Comparison of ENCODE assay signal across 22 cellular contexts in genomic region chr12:65895031-65895430, GRCh38.
DNase-seq lines count a peak whose midpoint lies in the region; ATAC-seq and TF ChIP-seq lines count a peak whose summit lies in the region.
"Had no signal": no experiment of that assay in that cellular context is flagged by ENCODE, and none has a peak within 500 bp of the region (broad histone marks: within the 10 kb centered on the region; RNA-seq: fewer than 3 reads in every experiment).

No MANE protein-coding gene starts in this region.

- no peak overlapping the region for H3K4me3 ChIP-seq in HEK293 (ENCODE audit: low read depth, low read length)
- peak overlapping the region; percentile 66 for H3K4me3 ChIP-seq in SK-N-MC
- H3K4me3 ChIP-seq in skeletal muscle satellite cell (ENCODE audit: low read length) = no peak overlapping the region
- H3K4me3 ChIP-seq: esophagus squamous epithelium, gastroesophageal sphincter, right atrium auricular region, SJSA1 had no signal

- no peaks in the 10 kb centered on the region for H3K36me3 ChIP-seq in HEK293 (ENCODE audit: control insufficient read depth in 2 of 2, insufficient read depth in 1 of 2, low read length in 2 of 2)
- no peaks in the 10 kb centered on the region for H3K36me3 ChIP-seq in SK-N-MC (ENCODE audit: insufficient read depth, low read length)
- peaks cover 12% of the 10 kb centered on the region for H3K36me3 ChIP-seq in skeletal muscle satellite cell (ENCODE audit: insufficient read depth, low read length)
- H3K36me3 ChIP-seq: BE2C, esophagus squamous epithelium, gastroesophageal sphincter, right atrium auricular region, SJSA1 had no signal

- H3K9me3 ChIP-seq in HEK293 (ENCODE audit: control insufficient read depth, insufficient read depth, low read depth, low read length) (no peaks in the 10 kb centered on the region; the same call in 1 of the 2 replicates), SK-N-MC (ENCODE audit: low read depth, low read length) (no peaks in the 10 kb centered on the region), skeletal muscle satellite cell (replicated peaks; ENCODE audit: low read length) (no peaks in the 10 kb centered on the region)
- H3K9me3 ChIP-seq: BE2C, esophagus squamous epithelium, gastroesophageal sphincter, right atrium auricular region, SJSA1 had no signal

- in situ Hi-C loops in GM13977 (cut with MboI; ENCODE audit: low pct_unique_long_range_greater_than_20kb, low sequenced_read_pairs, unreplicated experiment) = no loop called here

- no peak for ATAC-seq in GM18870 (IDR thresholded peaks at IDR 0.05; ENCODE audit: unreplicated experiment)
- ATAC-seq: gastroesophageal sphincter had no signal

- H3K27ac ChIP-seq in HEK293 (ENCODE audit: extremely low read depth, low read depth, low read length) (no peak overlapping the region), SK-N-MC (peak overlapping the region; percentile 81; the same call in 1 of the 2 replicates)
- H3K27ac ChIP-seq: esophagus squamous epithelium, gastroesophageal sphincter, right atrium auricular region had no signal

- H3K27me3 ChIP-seq in skeletal muscle satellite cell (ENCODE audit: control insufficient read depth, insufficient read depth, low read length) = no peaks in the 10 kb centered on the region
- H3K27me3 ChIP-seq: gastroesophageal sphincter, right atrium auricular region, SJSA1 had no signal

- DNase-seq in SK-N-MC (ENCODE audit: low read depth, low spot score) (no peak), left kidney (ENCODE audit: low read depth, low spot score) (peak; percentile 57), NOMO-1 treated with dmso at 0.1 percent for 144 hours (lab: John Stamatoyannopoulos, UW; ENCODE audit: unreplicated experiment) (no peak), GM13977 (ENCODE audit: low spot score) (no peak)
- DNase-seq: activated B cell treated with CpG ODN at 0.5 μM for 24 hours; activated naive CD4-positive, alpha-beta T cell treated with Interleukin-2 at 50 U/mL for 16 hours; activated T-cell treated with anti-CD3 and anti-CD28 coated beads, Interleukin-2, amount 50 U/mL, for 24 hours; BE2C; central memory CD4-positive, alpha-beta T cell; COR-L47; effector CD8-positive, alpha-beta T cell; esophagus squamous epithelium; KG1; NCI-H748 treated with DMSO at 0.1 percent for 48 hours; nucleus accumbens; stimulated activated CD8-positive, alpha-beta memory T cell treated with anti-CD3 and anti-CD28 coated beads, Interleukin-4, amount 100 ng/mL, for 48 hours had no signal

- H3K4me1 ChIP-seq in HEK293 (ENCODE audit: control insufficient read depth, insufficient read depth, low read length) (peaks cover 57% of the 10 kb centered on the region), skeletal muscle satellite cell (ENCODE audit: control insufficient read depth, insufficient read depth, low read length) (peaks cover 87% of the 10 kb centered on the region)
- H3K4me1 ChIP-seq: BE2C had no signal

- POLR2A ChIA-PET in HEK293 (lab: Yijun Ruan, JAX) = no interaction called here

- H3K4me2 ChIP-seq in skeletal muscle satellite cell (ENCODE audit: low read length) = peak overlapping the region; percentile 71

- H3K9ac ChIP-seq in SK-N-MC (ENCODE audit: insufficient read length) = no peak overlapping the region
- peak overlapping the region; percentile 9 for H3K9ac ChIP-seq in skeletal muscle satellite cell (ENCODE audit: low read depth, low read length)

- no peak for TF ChIP-seq CTCF in HEK293 (tag by site-specific recombination; IDR thresholded peaks at IDR 0.05)
- TF ChIP-seq CTCF in GM13977 (IDR thresholded peaks at IDR 0.05; ENCODE audit: extremely low read depth, insufficient read depth, missing control alignments) = no peak

- CTCF ChIA-PET in HEK293 (lab: Yijun Ruan, JAX) = no interaction called here

TF ChIP-seq in HEK293, 187 proteins besides CTCF, POLR2A, EP300 and RAD21:
- TF ChIP-seq PRDM4 (tag by site-specific recombination; IDR thresholded peaks at IDR 0.05) = peak; percentile 14; the same call in 1 of the 2 replicates
- no peak for TF ChIP-seq ZNF776 (tag by site-specific recombination; IDR thresholded peaks at IDR 0.05; ENCODE audit: borderline replicate concordance)
- peak; percentile 69 for TF ChIP-seq PRDM6 (tag by site-specific recombination; IDR thresholded peaks at IDR 0.05)
- TF ChIP-seq SETDB1 (IDR thresholded peaks at IDR 0.05; ENCODE audit: insufficient read length, low read length) = no peak
- TF ChIP-seq ZNF114 (tag by site-specific recombination; IDR thresholded peaks at IDR 0.05) = no peak
- TF ChIP-seq WT1 (tag by site-specific recombination; IDR thresholded peaks at IDR 0.05) = peak; percentile 57; the same call in 1 of the 2 replicates
